Comparison of ENCODE assay signal across 8 cellular contexts in genomic region chr6:3825331-3825831, GRCh38. TPM values are rescaled to one million over a fixed set of nuclear protein-coding genes. Genes with fewer than 3 reads are reported as not detected.
DNase-seq lines count a peak whose midpoint lies in the region; ATAC-seq and TF ChIP-seq lines count a peak whose summit lies in the region.
"Had no signal": no experiment of that assay in that cellular context is flagged by ENCODE, and none has a peak within 500 bp of the region (broad histone marks: within the 10 kb centered on the region; RNA-seq: fewer than 3 reads in every experiment).

No MANE protein-coding gene starts in this region.

- no peak for TF ChIP-seq POLR2A in tibial nerve (IDR thresholded peaks at IDR 0.05)

- peaks cover 0 to 54% (median 21%) of the 10 kb centered on the region in 4 donors for H3K4me1 ChIP-seq in tibial nerve

- H3K4me3 ChIP-seq in tibial nerve: peak overlapping the region in 1 of 4 donors; percentile 31

- DNase-seq in NCI-H446 (lab: John Stamatoyannopoulos, UW) (peak; percentile 23 to 73), ecto neural progenitor cell (ENCODE audit: low spot score) (peak; percentile 73), lung microvascular endothelial cell (ENCODE audit: low read depth in 2 of 2) (peak; percentile 87 to 95), tibial nerve (ENCODE audit: low spot score in 2 of 2) (peak in 1 of 2 donors; percentile 69), SHP77 treated with DMSO at 0.1 percent for 48 hours (lab: John Stamatoyannopoulos, UW) (no peak)
- DNase-seq in stimulated activated naive CD8-positive, alpha-beta T cell treated with anti-CD3 and anti-CD28 coated beads, Interleukin-15, Interleukin-2, amounts not matched to agents 100 U/mL and 50 U/mL, for 24 hours: no peak
- DNase-seq: immature natural killer cell had no signal

- ATAC-seq in GM21723 (IDR thresholded peaks at IDR 0.05; ENCODE audit: unreplicated experiment): no peak
- no peak for ATAC-seq in stimulated activated naive CD8-positive, alpha-beta T cell treated with anti-CD3 and anti-CD28 coated beads, Interleukin-15, Interleukin-2, amounts not matched to agents 100 U/mL and 50 U/mL, for 24 hours

- no peaks in the 10 kb centered on the region for H3K36me3 ChIP-seq in tibial nerve

- H3K9me3 ChIP-seq in tibial nerve: no peaks in the 10 kb centered on the region

- H3K27ac ChIP-seq in tibial nerve: peak overlapping the region; percentile 62 to 96 (median 84)

- TF ChIP-seq CTCF in tibial nerve (IDR thresholded peaks at IDR 0.05): peak; percentile 11 to 52 (median 43)

- 20 to 38% methylated on average over 15 of the region's 15 CpGs for WGBS in tibial nerve, 2 donors

- no peaks in the 10 kb centered on the region for H3K27me3 ChIP-seq in tibial nerve

- no peak for TF ChIP-seq EP300 in tibial nerve (IDR thresholded peaks at IDR 0.05)

RNA-seq across cellular contexts. Expression of gene FAM50B, which starts 23.8 kb away (rescaled TPM):
- total RNA-seq in lung microvascular endothelial cell (4.8 and 7.5 TPM in 2 replicates), tibial nerve (10 to 100 TPM in 3 of 4 donors, 1 to 10 TPM in 1; 6.9 to 23.5 (median 16.1) TPM)

Comparison
In these comparisons a context has a peak if more than half of its experiments do, and no peak if none do; other contexts are left out.
1. DNase-seq: peak in NCI-H446 (2 of 2), ecto neural progenitor cell (single experiment) and lung microvascular endothelial cell (2 of 2); none in stimulated activated naive CD8-positive, alpha-beta T cell treated with anti-CD3 and anti-CD28 coated beads, Interleukin-15, Interleukin-2, amounts not matched to agents 100 U/mL and 50 U/mL, for 24 hours (single experiment) and SHP77 treated with DMSO at 0.1 percent for 48 hours (single experiment).